Comparison of ENCODE assay signal across 1 cellular context in the genomic region with DNA sequence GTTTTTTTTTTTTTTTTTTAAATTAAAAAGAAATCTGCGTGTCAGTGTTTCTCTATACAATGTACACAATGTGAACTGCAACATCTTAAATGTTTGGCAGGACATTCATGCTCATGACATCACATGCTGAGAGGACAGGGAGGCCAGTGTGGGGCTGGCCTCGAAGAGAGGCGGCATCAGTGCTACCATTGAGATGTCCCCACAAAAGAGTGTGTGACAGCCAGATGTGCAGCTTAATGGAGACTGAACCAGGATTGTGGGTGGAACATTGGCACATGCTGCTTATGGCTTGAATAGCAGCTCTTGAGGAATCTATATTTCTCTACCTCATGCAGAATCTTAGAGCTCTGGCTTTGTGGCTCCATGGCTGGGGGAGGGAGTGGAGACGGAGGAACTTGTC.
TF ChIP-seq lines count a peak whose summit lies in the region.

No MANE protein-coding gene starts in this region.

TF ChIP-seq in HepG2, 621 proteins besides CTCF, POLR2A, EP300 and RAD21:
- no peak for TF ChIP-seq NR2F2 (IDR thresholded peaks at IDR 0.05; ENCODE audit: borderline replicate concordance, low read depth)
- no peak for TF ChIP-seq ZNF75D (CRISPR knock-in tag; IDR thresholded peaks at IDR 0.05; ENCODE audit: borderline replicate concordance)
- TF ChIP-seq, protein P1, sequence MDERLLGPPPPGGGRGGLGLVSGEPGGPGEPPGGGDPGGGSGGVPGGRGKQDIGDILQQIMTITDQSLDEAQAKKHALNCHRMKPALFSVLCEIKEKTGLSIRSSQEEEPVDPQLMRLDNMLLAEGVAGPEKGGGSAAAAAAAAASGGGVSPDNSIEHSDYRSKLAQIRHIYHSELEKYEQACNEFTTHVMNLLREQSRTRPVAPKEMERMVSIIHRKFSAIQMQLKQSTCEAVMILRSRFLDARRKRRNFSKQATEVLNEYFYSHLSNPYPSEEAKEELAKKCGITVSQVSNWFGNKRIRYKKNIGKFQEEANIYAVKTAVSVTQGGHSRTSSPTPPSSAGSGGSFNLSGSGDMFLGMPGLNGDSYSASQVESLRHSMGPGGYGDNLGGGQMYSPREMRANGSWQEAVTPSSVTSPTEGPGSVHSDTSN (CRISPR knock-in tag; IDR thresholded peaks at IDR 0.05) = no peak
- no peak for TF ChIP-seq FOXA3 (CRISPR knock-in tag; IDR thresholded peaks at IDR 0.05)
- no peak for TF ChIP-seq KDM5B (CRISPR knock-in tag; IDR thresholded peaks at IDR 0.05; ENCODE audit: borderline replicate concordance)
- TF ChIP-seq HNRNPL (IDR thresholded peaks at IDR 0.05; ENCODE audit: low read depth, low read length) = no peak
- no peak for TF ChIP-seq ZFP37 (CRISPR knock-in tag; IDR thresholded peaks at IDR 0.05; ENCODE audit: borderline replicate concordance)
- no peak for TF ChIP-seq ZNF781 (CRISPR knock-in tag; IDR thresholded peaks at IDR 0.05; ENCODE audit: borderline replicate concordance, not compliant biosample characterization)
- no peak for TF ChIP-seq KLF9 (CRISPR knock-in tag; IDR thresholded peaks at IDR 0.05; ENCODE audit: low read depth)
- TF ChIP-seq ZNF563 (CRISPR knock-in tag; IDR thresholded peaks at IDR 0.05) = no peak
- TF ChIP-seq ZNF235 (CRISPR knock-in tag; IDR thresholded peaks at IDR 0.05; ENCODE audit: borderline replicate concordance) = no peak
- TF ChIP-seq NONO (IDR thresholded peaks at IDR 0.05) = no peak
- TF ChIP-seq NONO (CRISPR knock-in tag; conservative IDR thresholded peaks at IDR 0.05) = no peak
- no peak for TF ChIP-seq ZNF138 (CRISPR knock-in tag; IDR thresholded peaks at IDR 0.05; ENCODE audit: low read depth)
- TF ChIP-seq FOSL1 (CRISPR knock-in tag; IDR thresholded peaks at IDR 0.05; ENCODE audit: borderline replicate concordance) = no peak
- no peak for TF ChIP-seq NCOA2 (CRISPR knock-in tag; IDR thresholded peaks at IDR 0.05)
- no peak for TF ChIP-seq ZNF24 (IDR thresholded peaks at IDR 0.05)
- no peak for TF ChIP-seq SMC3 (IDR thresholded peaks at IDR 0.05; ENCODE audit: low read length)
TF ChIP-seq in HepG2: peak in this region for 0.
